In the genomic region with DNA sequence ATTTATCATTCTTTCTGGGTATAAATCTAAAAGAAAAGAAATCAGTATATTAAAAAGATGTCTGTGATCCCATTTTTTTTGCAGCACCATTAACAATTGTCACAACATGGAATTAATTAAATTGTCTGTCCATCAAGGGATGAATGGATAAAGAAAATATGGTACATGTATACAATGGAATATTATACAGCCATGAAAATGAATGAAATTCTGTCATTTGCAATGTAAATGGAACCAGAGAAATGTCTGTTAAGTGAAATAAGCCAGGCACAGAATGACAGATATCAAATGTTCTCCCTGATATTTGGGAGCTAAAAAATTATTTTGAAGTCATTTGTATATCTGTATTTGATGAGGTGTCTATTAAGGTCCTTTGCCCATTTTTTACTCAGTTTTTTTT, we compare ENCODE assay signal across 5 cellular contexts.
TF ChIP-seq lines count a peak whose summit lies in the region.

No MANE protein-coding gene starts in this region.

TF ChIP-seq in SK-N-SH treated with all-trans-retinoic acid at 6 μM for 48 hours, 23 proteins besides CTCF, POLR2A, EP300 and RAD21:
- TF ChIP-seq ARNTL (CRISPR knock-in tag; IDR thresholded peaks at IDR 0.05; ENCODE audit: borderline replicate concordance, low read depth) = no peak
- TF ChIP-seq ZFP3 (CRISPR knock-in tag; IDR thresholded peaks at IDR 0.05) = no peak
- peak; percentile 44; the same call in 1 of the 2 replicates for TF ChIP-seq ZNF8 (CRISPR knock-in tag; IDR thresholded peaks at IDR 0.05)

TF ChIP-seq in SK-N-SH, 30 proteins besides CTCF, POLR2A, EP300 and RAD21 (continues in another document):
- TF ChIP-seq JUND (IDR thresholded peaks at IDR 0.05) (no peak), EZH2phosphoT487 (IDR thresholded peaks at IDR 0.05; ENCODE audit: borderline replicate concordance, low read depth) (no peak), RFX5 (IDR thresholded peaks at IDR 0.05; ENCODE audit: low read length) (no peak), SIN3A (IDR thresholded peaks at IDR 0.05; ENCODE audit: borderline replicate concordance, low read depth, low read length) (no peak), MEF2A (IDR thresholded peaks at IDR 0.05; ENCODE audit: borderline replicate concordance, low read depth) (no peak), MXI1 (IDR thresholded peaks at IDR 0.05; ENCODE audit: low read depth, low read length) (no peak), NRF1 (IDR thresholded peaks at IDR 0.05; ENCODE audit: low read depth, low read length) (no peak), FOXJ3 (CRISPR knock-in tag; IDR thresholded peaks at IDR 0.05) (no peak)
- TF ChIP-seq, protein P1, sequence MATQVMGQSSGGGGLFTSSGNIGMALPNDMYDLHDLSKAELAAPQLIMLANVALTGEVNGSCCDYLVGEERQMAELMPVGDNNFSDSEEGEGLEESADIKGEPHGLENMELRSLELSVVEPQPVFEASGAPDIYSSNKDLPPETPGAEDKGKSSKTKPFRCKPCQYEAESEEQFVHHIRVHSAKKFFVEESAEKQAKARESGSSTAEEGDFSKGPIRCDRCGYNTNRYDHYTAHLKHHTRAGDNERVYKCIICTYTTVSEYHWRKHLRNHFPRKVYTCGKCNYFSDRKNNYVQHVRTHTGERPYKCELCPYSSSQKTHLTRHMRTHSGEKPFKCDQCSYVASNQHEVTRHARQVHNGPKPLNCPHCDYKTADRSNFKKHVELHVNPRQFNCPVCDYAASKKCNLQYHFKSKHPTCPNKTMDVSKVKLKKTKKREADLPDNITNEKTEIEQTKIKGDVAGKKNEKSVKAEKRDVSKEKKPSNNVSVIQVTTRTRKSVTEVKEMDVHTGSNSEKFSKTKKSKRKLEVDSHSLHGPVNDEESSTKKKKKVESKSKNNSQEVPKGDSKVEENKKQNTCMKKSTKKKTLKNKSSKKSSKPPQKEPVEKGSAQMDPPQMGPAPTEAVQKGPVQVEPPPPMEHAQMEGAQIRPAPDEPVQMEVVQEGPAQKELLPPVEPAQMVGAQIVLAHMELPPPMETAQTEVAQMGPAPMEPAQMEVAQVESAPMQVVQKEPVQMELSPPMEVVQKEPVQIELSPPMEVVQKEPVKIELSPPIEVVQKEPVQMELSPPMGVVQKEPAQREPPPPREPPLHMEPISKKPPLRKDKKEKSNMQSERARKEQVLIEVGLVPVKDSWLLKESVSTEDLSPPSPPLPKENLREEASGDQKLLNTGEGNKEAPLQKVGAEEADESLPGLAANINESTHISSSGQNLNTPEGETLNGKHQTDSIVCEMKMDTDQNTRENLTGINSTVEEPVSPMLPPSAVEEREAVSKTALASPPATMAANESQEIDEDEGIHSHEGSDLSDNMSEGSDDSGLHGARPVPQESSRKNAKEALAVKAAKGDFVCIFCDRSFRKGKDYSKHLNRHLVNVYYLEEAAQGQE (IDR thresholded peaks at IDR 0.05; ENCODE audit: low read depth, low read length) = no peak
- TF ChIP-seq, protein P2, sequence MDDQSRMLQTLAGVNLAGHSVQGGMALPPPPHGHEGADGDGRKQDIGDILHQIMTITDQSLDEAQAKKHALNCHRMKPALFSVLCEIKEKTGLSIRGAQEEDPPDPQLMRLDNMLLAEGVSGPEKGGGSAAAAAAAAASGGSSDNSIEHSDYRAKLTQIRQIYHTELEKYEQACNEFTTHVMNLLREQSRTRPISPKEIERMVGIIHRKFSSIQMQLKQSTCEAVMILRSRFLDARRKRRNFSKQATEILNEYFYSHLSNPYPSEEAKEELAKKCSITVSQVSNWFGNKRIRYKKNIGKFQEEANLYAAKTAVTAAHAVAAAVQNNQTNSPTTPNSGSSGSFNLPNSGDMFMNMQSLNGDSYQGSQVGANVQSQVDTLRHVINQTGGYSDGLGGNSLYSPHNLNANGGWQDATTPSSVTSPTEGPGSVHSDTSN (IDR thresholded peaks at IDR 0.05) = no peak

TF ChIP-seq in HEK293, 187 proteins besides CTCF, POLR2A, EP300 and RAD21:
- no peak for TF ChIP-seq ZNF404 (tag by site-specific recombination; IDR thresholded peaks at IDR 0.05)
- no peak for TF ChIP-seq ZNF302 (tag by site-specific recombination; IDR thresholded peaks at IDR 0.05; ENCODE audit: low read depth)
- TF ChIP-seq ZNF146 (tag by site-specific recombination; IDR thresholded peaks at IDR 0.05) = peak; percentile 83
- no peak for TF ChIP-seq ZNF341 (tag by site-specific recombination; IDR thresholded peaks at IDR 0.05; ENCODE audit: low read depth)
- TF ChIP-seq ZNF473 (tag by site-specific recombination; IDR thresholded peaks at IDR 0.05) = no peak
- no peak for TF ChIP-seq WT1 (tag by site-specific recombination; IDR thresholded peaks at IDR 0.05)

TF ChIP-seq in K562, 482 proteins besides CTCF, POLR2A, EP300 and RAD21:
- TF ChIP-seq SMAD1 (IDR thresholded peaks at IDR 0.05; ENCODE audit: low read depth, low read length, partially characterized antibody) (no peak), RBM25 (IDR thresholded peaks at IDR 0.05; ENCODE audit: low read depth, low read length, severe bottlenecking) (peak; percentile 55), ZNF146 (CRISPR knock-in tag; IDR thresholded peaks at IDR 0.05; ENCODE audit: unreplicated experiment) (peak; percentile 67)

TF ChIP-seq in H1, 55 proteins besides CTCF, POLR2A, EP300 and RAD21:
- TF ChIP-seq CHD2 (IDR thresholded peaks at IDR 0.05; ENCODE audit: low read length) = no peak
- peak; percentile 51; the same call in 1 of the 2 replicates for TF ChIP-seq KDM1A (IDR thresholded peaks at IDR 0.05; ENCODE audit: borderline replicate concordance, low read length)
